Comparison of ENCODE assay signal across 12 cellular contexts in the genomic region with DNA sequence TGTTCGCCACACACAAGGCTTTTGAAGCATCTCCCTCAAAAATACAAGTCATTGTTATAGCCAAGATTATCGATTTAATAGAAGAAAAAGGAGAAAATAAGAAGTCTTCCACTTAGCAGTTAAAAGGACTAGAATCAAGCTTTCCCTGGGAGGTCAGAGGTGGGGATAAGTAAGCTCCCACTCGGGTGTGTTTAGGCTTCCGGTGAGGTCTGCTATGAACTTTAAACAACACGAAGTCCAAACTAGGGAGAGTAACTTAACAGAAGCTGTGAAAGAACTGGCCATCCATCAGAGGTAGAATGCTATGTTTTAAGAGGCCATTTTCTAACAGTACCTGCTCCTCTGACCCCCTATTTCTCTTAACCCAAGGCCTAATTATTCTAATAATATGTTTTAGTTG.
A peak's percentile ranks its signal among the peaks of the same experiment; 100 is the strongest.
DNase-seq lines count a peak whose midpoint lies in the region; ATAC-seq and TF ChIP-seq lines count a peak whose summit lies in the region.
"Had no signal": no experiment of that assay in that cellular context is flagged by ENCODE, and none has a peak within 500 bp of the region (broad histone marks: within the 10 kb centered on the region; RNA-seq: fewer than 3 reads in every experiment).

No MANE protein-coding gene starts in this region.

- H3K18ac ChIP-seq in neuronal stem cell (ENCODE audit: low read length), result no peak overlapping the region

- peak overlapping the region; percentile 97 for H3K27ac Mint-ChIP-seq in T-cell
- H3K27ac Mint-ChIP-seq in Caco-2 (ENCODE audit: unreplicated experiment), result no peak overlapping the region

- peak overlapping the region; percentile 15 to 66 (median 25) for H3K4me3 Mint-ChIP-seq in T-cell
- no peak overlapping the region for H3K4me3 Mint-ChIP-seq in Caco-2 (ENCODE audit: unreplicated experiment)

- H3K27me3 Mint-ChIP-seq in T-cell, result no peaks in the 10 kb centered on the region
- H3K27me3 Mint-ChIP-seq in Caco-2 (ENCODE audit: insufficient read depth, unreplicated experiment), result no peaks in the 10 kb centered on the region

- no peak overlapping the region for H4K8ac ChIP-seq in neuronal stem cell (ENCODE audit: low read depth, low read length)

- peaks cover 93 to 99% (median 93%) of the 10 kb centered on the region in 3 donors for H3K4me1 Mint-ChIP-seq in T-cell
- H3K4me1 Mint-ChIP-seq in Caco-2 (ENCODE audit: low read depth, unreplicated experiment), result peaks cover 26% of the 10 kb centered on the region

- H3K27me3 ChIP-seq in cardiac muscle cell (no peaks in the 10 kb centered on the region), gastroesophageal sphincter (no peaks in the 10 kb centered on the region), thymus (ENCODE audit: control insufficient read depth, insufficient read depth) (no peaks in the 10 kb centered on the region), neuronal stem cell (ENCODE audit: control insufficient read depth in 3 of 3, insufficient read depth in 3 of 3, low read depth in 1 of 3, low read length in 3 of 3) (no peaks in the 10 kb centered on the region), Caco-2 (replicated peaks; ENCODE audit: control insufficient read depth, insufficient read depth, low read length) (no peaks in the 10 kb centered on the region)
- H3K27me3 ChIP-seq: ascending aorta, pancreas had no signal

- DNase-seq in cardiac muscle cell (ENCODE audit: low read depth in 1 of 2, low spot score in 1 of 2) (peak in 1 of 2 donors; percentile 16), left cardiac atrium (no peak), T-cell (no peak), neuronal stem cell (ENCODE audit: low spot score) (no peak), Caco-2 (no peak), AG20443 (ENCODE audit: low spot score) (no peak)
- DNase-seq: glutamatergic neuron, left colon, pancreas had no signal

- H3K4me1 ChIP-seq in cardiac muscle cell (ENCODE audit: low read depth), result peaks cover 52% of the 10 kb centered on the region
- H3K4me1 ChIP-seq in gastroesophageal sphincter, result peaks cover 13 to 56% (median 19%) of the 10 kb centered on the region in 3 donors
- peaks cover 38% of the 10 kb centered on the region for H3K4me1 ChIP-seq in thymus (ENCODE audit: control insufficient read depth, insufficient read depth, low read length)
- H3K4me1 ChIP-seq in neuronal stem cell (ENCODE audit: control insufficient read depth in 2 of 2, insufficient read depth in 1 of 2, low read depth in 1 of 2, low read length in 2 of 2), result peaks cover 10 to 12% of the 10 kb centered on the region in 2 donors
- peaks cover 17% of the 10 kb centered on the region; the same call in 1 of the 2 replicates for H3K4me1 ChIP-seq in Caco-2

- H2BK12ac ChIP-seq in neuronal stem cell (ENCODE audit: low read length), result no peak overlapping the region

- H3K9me3 ChIP-seq in cardiac muscle cell (ENCODE audit: low read depth), result no peaks in the 10 kb centered on the region
- no peaks in the 10 kb centered on the region for H3K9me3 ChIP-seq in gastroesophageal sphincter
- H3K9me3 ChIP-seq in thymus (ENCODE audit: control insufficient read depth), result no peaks in the 10 kb centered on the region
- H3K9me3 ChIP-seq in neuronal stem cell (replicated peaks in 1 of 2; ENCODE audit: control insufficient read depth in 2 of 2, insufficient read depth in 1 of 2, low read depth in 1 of 2, low read length in 2 of 2), result no peaks in the 10 kb centered on the region
- H3K9me3 ChIP-seq in Caco-2, result no peaks in the 10 kb centered on the region
- H3K9me3 ChIP-seq: ascending aorta, pancreas had no signal

- H3K36me3 Mint-ChIP-seq in T-cell (peaks cover 13% of the 10 kb centered on the region), Caco-2 (ENCODE audit: insufficient read depth, unreplicated experiment) (peaks cover 13% of the 10 kb centered on the region)

- no peak overlapping the region for H2AK5ac ChIP-seq in neuronal stem cell (ENCODE audit: low read depth, low read length)

- no peak overlapping the region for H2BK120ac ChIP-seq in neuronal stem cell (ENCODE audit: low read depth, low read length)

- H3K4ac ChIP-seq in neuronal stem cell (ENCODE audit: low read length), result no peak overlapping the region

- POLR2A ChIA-PET in T-cell (lab: Charles Lee) (interaction anchor here (0.7 to 2.1 kb wide), 4 partner anchors 20 to 170 kb away, joined by 3 to 15 read pairs (median 6); partner anchors contain the start of gene SIK3 (in 1 of the 2)), Caco-2 (lab: Charles Lee) (interaction anchor here (0.6 to 1.2 kb wide), 2 partner anchors 54 to 170 kb away, joined by 3 to 5 read pairs; no protein-coding TSS in a partner anchor)

- WGBS in gastroesophageal sphincter (ENCODE audit: low coverage in 1 of 2), 2 donors, result 40 to 42% methylated on average over 5 of the region's 5 CpGs
- WGBS in thymus, result 54% methylated on average over 5 of the region's 5 CpGs
- WGBS in neuronal stem cell (ENCODE audit: extremely low coverage in 2 of 2, insufficient read length in 2 of 2, insufficient replicate concordance in 1 of 2), 2 donors, result no CpG with 5 or more reads among the region's 5 CpGs

- no peak for TF ChIP-seq EP300 in gastroesophageal sphincter (IDR thresholded peaks at IDR 0.05)

- H3K4me3 ChIP-seq in cardiac muscle cell (no peak overlapping the region), gastroesophageal sphincter (no peak overlapping the region), thymus (ENCODE audit: low read length) (no peak overlapping the region), neuronal stem cell (ENCODE audit: low read length in 2 of 2) (no peak overlapping the region), Caco-2 (ENCODE audit: low read depth, low read length) (no peak overlapping the region)
- H3K4me3 ChIP-seq: pancreas had no signal

- no peak for TF ChIP-seq POLR2A in gastroesophageal sphincter (IDR thresholded peaks at IDR 0.05)

- no peak overlapping the region for H3K14ac ChIP-seq in neuronal stem cell (ENCODE audit: low read length)

- no TSS peak for BruUV-seq in Caco-2 (replicated peaks; lab: Mats Ljungman, UMichigan)

- intact Hi-C loops in left cardiac atrium (cut with DNase I) (no loop called here), Caco-2 (cut with micrococcal nuclease; ENCODE audit: unreplicated experiment) (no loop called here)

- H3K27ac ChIP-seq in cardiac muscle cell, result peak overlapping the region; percentile 75
- peak overlapping the region; percentile 36 to 76 (median 59) for H3K27ac ChIP-seq in gastroesophageal sphincter
- H3K27ac ChIP-seq in thymus (ENCODE audit: low read depth), result peak overlapping the region; percentile 40
- H3K27ac ChIP-seq in neuronal stem cell (replicated peaks; ENCODE audit: low read length), result no peak overlapping the region
- H3K27ac ChIP-seq: ascending aorta, pancreas had no signal

- no peak overlapping the region for H4K91ac ChIP-seq in neuronal stem cell (ENCODE audit: low read depth, low read length, poor library complexity)

- no peak overlapping the region for H2AFZ ChIP-seq in neuronal stem cell (ENCODE audit: low read length)

- H3K23ac ChIP-seq in neuronal stem cell (ENCODE audit: low read depth, low read length, poor library complexity), result no peak overlapping the region

- H2BK15ac ChIP-seq in neuronal stem cell (ENCODE audit: low read length), result no peak overlapping the region

- TF ChIP-seq CTCF in cardiac muscle cell (IDR thresholded peaks at IDR 0.05; ENCODE audit: low read depth, low read length), result no peak
- TF ChIP-seq CTCF in gastroesophageal sphincter (IDR thresholded peaks at IDR 0.05), result no peak
- no peak for TF ChIP-seq CTCF in Caco-2 (IDR thresholded peaks at IDR 0.05; ENCODE audit: insufficient read depth in 1 of 2, low read depth in 1 of 2, low read length in 1 of 2, severe bottlenecking in 1 of 2, unreplicated experiment in 1 of 2)

- peaks cover 0 to under 1% (median 0%) of the 10 kb centered on the region in 3 donors for H3K9me3 Mint-ChIP-seq in T-cell
- H3K9me3 Mint-ChIP-seq in Caco-2 (ENCODE audit: unreplicated experiment), result peaks cover 6% of the 10 kb centered on the region

- ATAC-seq in left cardiac atrium (no peak), T-cell (replicated peaks in 1 of 4) (no peak), gastroesophageal sphincter (no peak)

- no peak overlapping the region for H3K4me2 ChIP-seq in neuronal stem cell (ENCODE audit: insufficient read depth, low read length, poor library complexity, severe bottlenecking)

- CTCF ChIA-PET in T-cell (lab: Charles Lee), result interaction anchor here in 1 of 2 donors (0.7 to 1.4 kb wide), 5 partner anchors 18 to 249 kb away, joined by 3 to 4 read pairs (median 3); partner anchors contain the start of gene SIDT2
- CTCF ChIA-PET in Caco-2 (lab: Charles Lee), result interaction anchor here (1.0 kb wide), 1 partner anchor 148 kb away, joined by 4 read pairs; no protein-coding TSS in a partner anchor

- peaks cover under 1% of the 10 kb centered on the region for H3K36me3 ChIP-seq in cardiac muscle cell
- peaks cover 0 to 23% of the 10 kb centered on the region in 2 donors for H3K36me3 ChIP-seq in gastroesophageal sphincter
- H3K36me3 ChIP-seq in thymus (ENCODE audit: control insufficient read depth, insufficient read depth), result no peaks in the 10 kb centered on the region
- peaks cover 1 to 29% of the 10 kb centered on the region in 2 donors for H3K36me3 ChIP-seq in neuronal stem cell (replicated peaks in 1 of 2; ENCODE audit: control insufficient read depth in 2 of 2, insufficient read depth in 2 of 2, low read length in 2 of 2)
- H3K36me3 ChIP-seq in Caco-2 (ENCODE audit: control insufficient read depth, insufficient read depth, low read length), result peaks cover 5% of the 10 kb centered on the region
- H3K36me3 ChIP-seq: pancreas had no signal

- no peak overlapping the region for H2BK5ac ChIP-seq in neuronal stem cell (ENCODE audit: low read length)

- no peak overlapping the region for H3K9ac ChIP-seq in neuronal stem cell (ENCODE audit: low read depth, low read length, poor library complexity)

- no peaks in the 10 kb centered on the region for H3K79me1 ChIP-seq in neuronal stem cell (ENCODE audit: low read depth, low read length)
